In genomic region chr4:141711211-141711610, GRCh38 we compare ENCODE assay signal across 9 cellular contexts.
DNase-seq lines count a peak whose midpoint lies in the region; ATAC-seq, FAIRE-seq and TF ChIP-seq lines count a peak whose summit lies in the region.
"Had no signal": no experiment of that assay in that cellular context is flagged by ENCODE, and none has a peak within 500 bp of the region (broad histone marks: within the 10 kb centered on the region; RNA-seq: fewer than 3 reads in every experiment).

No MANE protein-coding gene starts in this region.

- TF ChIP-seq EP300 in Ishikawa (IDR thresholded peaks at IDR 0.05; ENCODE audit: borderline replicate concordance) = no peak

- peak; percentile 66 for TF ChIP-seq CTCF in endothelial cell (IDR thresholded peaks at IDR 0.05; ENCODE audit: unreplicated experiment)

- H3K4me1 Mint-ChIP-seq in endothelial cell (ENCODE audit: unreplicated experiment) = peaks cover 8% of the 10 kb centered on the region
- peaks cover 7 to 12% of the 10 kb centered on the region in 2 donors for H3K4me1 Mint-ChIP-seq in stimulated activated naive B cell treated with anti-CD40 and anti-IgM and Interleukin-4, amounts not matched to agents 10 μg/mL and 1 μg/mL and 100 μg/mL, for 72 hours

- 53 to 66% (median 61%) methylated on average over 1 of the region's 1 CpG for WGBS in small intestine, 3 donors

- no peaks in the 10 kb centered on the region for H3K9me3 ChIP-seq in small intestine (ENCODE audit: control insufficient read depth, low read depth)

- no peaks in the 10 kb centered on the region for H3K9me3 Mint-ChIP-seq in endothelial cell (ENCODE audit: unreplicated experiment)
- H3K9me3 Mint-ChIP-seq in stimulated activated naive B cell treated with anti-CD40 and anti-IgM and Interleukin-4, amounts not matched to agents 10 μg/mL and 1 μg/mL and 100 μg/mL, for 72 hours = peaks cover 0 to 11% of the 10 kb centered on the region in 2 donors

- no peaks in the 10 kb centered on the region for H3K27me3 Mint-ChIP-seq in endothelial cell (ENCODE audit: unreplicated experiment)
- no peaks in the 10 kb centered on the region for H3K27me3 Mint-ChIP-seq in stimulated activated naive B cell treated with anti-CD40 and anti-IgM and Interleukin-4, amounts not matched to agents 10 μg/mL and 1 μg/mL and 100 μg/mL, for 72 hours

- no peaks in the 10 kb centered on the region for H3K27me3 ChIP-seq in small intestine (ENCODE audit: control insufficient read depth in 2 of 2, insufficient read depth in 2 of 2, low read length in 2 of 2)

- no peak overlapping the region for H3K27ac ChIP-seq in small intestine (ENCODE audit: low read depth in 1 of 2, low read length in 1 of 2)

- H3K36me3 ChIP-seq in small intestine (ENCODE audit: control insufficient read depth in 2 of 2, insufficient read depth in 2 of 2, low read length in 2 of 2) = no peaks in the 10 kb centered on the region

- DNase-seq in DMS 273 (lab: John Stamatoyannopoulos, UW; ENCODE audit: unreplicated experiment) (peak; percentile 2), DMS 273 treated with DMSO at 0.1 percent for 48 hours (lab: John Stamatoyannopoulos, UW) (no peak), endothelial cell (ENCODE audit: low spot score) (no peak), small intestine (peak; percentile 20), retina (no peak), GF-D8 (lab: John Stamatoyannopoulos, UW) (no peak)
- no peak for DNase-seq in stimulated activated naive B cell treated with anti-CD40 and anti-IgM and Interleukin-4, amounts not matched to agents 10 μg/mL and 1 μg/mL and 100 μg/mL, for 72 hours

- no peak for ATAC-seq in stimulated activated naive B cell treated with anti-CD40 and anti-IgM and Interleukin-4, amounts not matched to agents 10 μg/mL and 1 μg/mL and 100 μg/mL, for 72 hours (replicated peaks)

- TF ChIP-seq RAD21 in Ishikawa (IDR thresholded peaks at IDR 0.05; ENCODE audit: low read depth) = peak; percentile 40

- no peak overlapping the region for H3K4me3 Mint-ChIP-seq in endothelial cell (ENCODE audit: unreplicated experiment)
- no peak overlapping the region for H3K4me3 Mint-ChIP-seq in stimulated activated naive B cell treated with anti-CD40 and anti-IgM and Interleukin-4, amounts not matched to agents 10 μg/mL and 1 μg/mL and 100 μg/mL, for 72 hours

- H3K4me1 ChIP-seq in small intestine (ENCODE audit: control insufficient read depth in 2 of 2, insufficient read depth in 1 of 2, low read depth in 1 of 2, low read length in 1 of 2) = no peaks in the 10 kb centered on the region

- FAIRE-seq in small intestine (lab: Jason Lieb, UNC) = no peak
- FAIRE-seq: TTC549 had no signal

- H3K27ac Mint-ChIP-seq in endothelial cell (ENCODE audit: unreplicated experiment) = no peak overlapping the region
- no peak overlapping the region for H3K27ac Mint-ChIP-seq in stimulated activated naive B cell treated with anti-CD40 and anti-IgM and Interleukin-4, amounts not matched to agents 10 μg/mL and 1 μg/mL and 100 μg/mL, for 72 hours

- H3K36me3 Mint-ChIP-seq in endothelial cell (ENCODE audit: low read depth, unreplicated experiment) = peaks cover 4% of the 10 kb centered on the region
- H3K36me3 Mint-ChIP-seq in stimulated activated naive B cell treated with anti-CD40 and anti-IgM and Interleukin-4, amounts not matched to agents 10 μg/mL and 1 μg/mL and 100 μg/mL, for 72 hours = peaks cover 8 to 14% of the 10 kb centered on the region in 2 donors

- no peak overlapping the region for H3K4me3 ChIP-seq in small intestine (ENCODE audit: low read depth in 1 of 2, low read length in 2 of 2)

TF ChIP-seq in Ishikawa, 13 proteins besides CTCF, POLR2A, EP300 and RAD21:
- TF ChIP-seq, protein P1, sequence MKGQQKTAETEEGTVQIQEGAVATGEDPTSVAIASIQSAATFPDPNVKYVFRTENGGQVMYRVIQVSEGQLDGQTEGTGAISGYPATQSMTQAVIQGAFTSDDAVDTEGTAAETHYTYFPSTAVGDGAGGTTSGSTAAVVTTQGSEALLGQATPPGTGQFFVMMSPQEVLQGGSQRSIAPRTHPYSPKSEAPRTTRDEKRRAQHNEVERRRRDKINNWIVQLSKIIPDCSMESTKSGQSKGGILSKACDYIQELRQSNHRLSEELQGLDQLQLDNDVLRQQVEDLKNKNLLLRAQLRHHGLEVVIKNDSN (IDR thresholded peaks at IDR 0.05) = no peak
- TF ChIP-seq TCF12 (IDR thresholded peaks at IDR 0.05; ENCODE audit: low read depth) (no peak), YY1 (IDR thresholded peaks at IDR 0.05; ENCODE audit: low read depth) (no peak), TAF1 (IDR thresholded peaks at IDR 0.05; ENCODE audit: low read depth) (no peak), MAX (IDR thresholded peaks at IDR 0.05) (no peak), TEAD4 (IDR thresholded peaks at IDR 0.05) (no peak), ZBTB7A (IDR thresholded peaks at IDR 0.05; ENCODE audit: low read depth) (no peak), EGR1 (IDR thresholded peaks at IDR 0.05) (no peak), CREB1 (IDR thresholded peaks at IDR 0.05; ENCODE audit: low read depth) (no peak), CEBPB (IDR thresholded peaks at IDR 0.05) (no peak), FOXM1 (IDR thresholded peaks at IDR 0.05; ENCODE audit: borderline replicate concordance, low read depth) (no peak), NFIC (IDR thresholded peaks at IDR 0.05) (no peak)
TF ChIP-seq in Ishikawa: peak in this region for 0.

Comparison
In these comparisons a context has a peak if more than half of its experiments do, and no peak if none do; other contexts are left out.
1. DNase-seq: peak in DMS 273 (single experiment) and small intestine (single experiment); none in DMS 273 treated with DMSO at 0.1 percent for 48 hours (single experiment), endothelial cell (single experiment), retina (single experiment), stimulated activated naive B cell treated with anti-CD40 and anti-IgM and Interleukin-4, amounts not matched to agents 10 μg/mL and 1 μg/mL and 100 μg/mL, for 72 hours (single experiment) and GF-D8 (single experiment).